ENCODE assay signal across 1 cellular context in the genomic region with DNA sequence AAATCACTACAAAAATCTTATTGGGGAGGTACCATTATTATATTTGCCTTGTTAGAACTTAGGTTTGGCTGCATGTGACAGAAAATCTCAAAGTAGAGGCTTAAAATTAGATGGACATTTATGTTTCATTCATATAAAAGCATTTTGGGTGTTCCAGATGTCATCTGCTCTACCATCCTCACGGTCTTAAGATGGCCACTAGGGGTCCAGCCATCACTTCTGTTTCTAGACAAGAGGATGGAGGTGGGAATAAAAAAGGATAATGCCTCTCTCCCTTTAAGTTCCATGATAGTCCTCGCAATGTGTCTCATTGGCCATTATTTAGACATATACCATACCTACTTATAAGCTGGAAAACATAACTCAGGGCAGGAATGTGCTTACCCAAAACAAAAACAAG.
TF ChIP-seq lines count a peak whose summit lies in the region.

No MANE protein-coding gene starts in this region.

TF ChIP-seq in H1, 55 proteins besides CTCF, POLR2A, EP300 and RAD21 (continued from another document):
- TF ChIP-seq, protein P1, sequence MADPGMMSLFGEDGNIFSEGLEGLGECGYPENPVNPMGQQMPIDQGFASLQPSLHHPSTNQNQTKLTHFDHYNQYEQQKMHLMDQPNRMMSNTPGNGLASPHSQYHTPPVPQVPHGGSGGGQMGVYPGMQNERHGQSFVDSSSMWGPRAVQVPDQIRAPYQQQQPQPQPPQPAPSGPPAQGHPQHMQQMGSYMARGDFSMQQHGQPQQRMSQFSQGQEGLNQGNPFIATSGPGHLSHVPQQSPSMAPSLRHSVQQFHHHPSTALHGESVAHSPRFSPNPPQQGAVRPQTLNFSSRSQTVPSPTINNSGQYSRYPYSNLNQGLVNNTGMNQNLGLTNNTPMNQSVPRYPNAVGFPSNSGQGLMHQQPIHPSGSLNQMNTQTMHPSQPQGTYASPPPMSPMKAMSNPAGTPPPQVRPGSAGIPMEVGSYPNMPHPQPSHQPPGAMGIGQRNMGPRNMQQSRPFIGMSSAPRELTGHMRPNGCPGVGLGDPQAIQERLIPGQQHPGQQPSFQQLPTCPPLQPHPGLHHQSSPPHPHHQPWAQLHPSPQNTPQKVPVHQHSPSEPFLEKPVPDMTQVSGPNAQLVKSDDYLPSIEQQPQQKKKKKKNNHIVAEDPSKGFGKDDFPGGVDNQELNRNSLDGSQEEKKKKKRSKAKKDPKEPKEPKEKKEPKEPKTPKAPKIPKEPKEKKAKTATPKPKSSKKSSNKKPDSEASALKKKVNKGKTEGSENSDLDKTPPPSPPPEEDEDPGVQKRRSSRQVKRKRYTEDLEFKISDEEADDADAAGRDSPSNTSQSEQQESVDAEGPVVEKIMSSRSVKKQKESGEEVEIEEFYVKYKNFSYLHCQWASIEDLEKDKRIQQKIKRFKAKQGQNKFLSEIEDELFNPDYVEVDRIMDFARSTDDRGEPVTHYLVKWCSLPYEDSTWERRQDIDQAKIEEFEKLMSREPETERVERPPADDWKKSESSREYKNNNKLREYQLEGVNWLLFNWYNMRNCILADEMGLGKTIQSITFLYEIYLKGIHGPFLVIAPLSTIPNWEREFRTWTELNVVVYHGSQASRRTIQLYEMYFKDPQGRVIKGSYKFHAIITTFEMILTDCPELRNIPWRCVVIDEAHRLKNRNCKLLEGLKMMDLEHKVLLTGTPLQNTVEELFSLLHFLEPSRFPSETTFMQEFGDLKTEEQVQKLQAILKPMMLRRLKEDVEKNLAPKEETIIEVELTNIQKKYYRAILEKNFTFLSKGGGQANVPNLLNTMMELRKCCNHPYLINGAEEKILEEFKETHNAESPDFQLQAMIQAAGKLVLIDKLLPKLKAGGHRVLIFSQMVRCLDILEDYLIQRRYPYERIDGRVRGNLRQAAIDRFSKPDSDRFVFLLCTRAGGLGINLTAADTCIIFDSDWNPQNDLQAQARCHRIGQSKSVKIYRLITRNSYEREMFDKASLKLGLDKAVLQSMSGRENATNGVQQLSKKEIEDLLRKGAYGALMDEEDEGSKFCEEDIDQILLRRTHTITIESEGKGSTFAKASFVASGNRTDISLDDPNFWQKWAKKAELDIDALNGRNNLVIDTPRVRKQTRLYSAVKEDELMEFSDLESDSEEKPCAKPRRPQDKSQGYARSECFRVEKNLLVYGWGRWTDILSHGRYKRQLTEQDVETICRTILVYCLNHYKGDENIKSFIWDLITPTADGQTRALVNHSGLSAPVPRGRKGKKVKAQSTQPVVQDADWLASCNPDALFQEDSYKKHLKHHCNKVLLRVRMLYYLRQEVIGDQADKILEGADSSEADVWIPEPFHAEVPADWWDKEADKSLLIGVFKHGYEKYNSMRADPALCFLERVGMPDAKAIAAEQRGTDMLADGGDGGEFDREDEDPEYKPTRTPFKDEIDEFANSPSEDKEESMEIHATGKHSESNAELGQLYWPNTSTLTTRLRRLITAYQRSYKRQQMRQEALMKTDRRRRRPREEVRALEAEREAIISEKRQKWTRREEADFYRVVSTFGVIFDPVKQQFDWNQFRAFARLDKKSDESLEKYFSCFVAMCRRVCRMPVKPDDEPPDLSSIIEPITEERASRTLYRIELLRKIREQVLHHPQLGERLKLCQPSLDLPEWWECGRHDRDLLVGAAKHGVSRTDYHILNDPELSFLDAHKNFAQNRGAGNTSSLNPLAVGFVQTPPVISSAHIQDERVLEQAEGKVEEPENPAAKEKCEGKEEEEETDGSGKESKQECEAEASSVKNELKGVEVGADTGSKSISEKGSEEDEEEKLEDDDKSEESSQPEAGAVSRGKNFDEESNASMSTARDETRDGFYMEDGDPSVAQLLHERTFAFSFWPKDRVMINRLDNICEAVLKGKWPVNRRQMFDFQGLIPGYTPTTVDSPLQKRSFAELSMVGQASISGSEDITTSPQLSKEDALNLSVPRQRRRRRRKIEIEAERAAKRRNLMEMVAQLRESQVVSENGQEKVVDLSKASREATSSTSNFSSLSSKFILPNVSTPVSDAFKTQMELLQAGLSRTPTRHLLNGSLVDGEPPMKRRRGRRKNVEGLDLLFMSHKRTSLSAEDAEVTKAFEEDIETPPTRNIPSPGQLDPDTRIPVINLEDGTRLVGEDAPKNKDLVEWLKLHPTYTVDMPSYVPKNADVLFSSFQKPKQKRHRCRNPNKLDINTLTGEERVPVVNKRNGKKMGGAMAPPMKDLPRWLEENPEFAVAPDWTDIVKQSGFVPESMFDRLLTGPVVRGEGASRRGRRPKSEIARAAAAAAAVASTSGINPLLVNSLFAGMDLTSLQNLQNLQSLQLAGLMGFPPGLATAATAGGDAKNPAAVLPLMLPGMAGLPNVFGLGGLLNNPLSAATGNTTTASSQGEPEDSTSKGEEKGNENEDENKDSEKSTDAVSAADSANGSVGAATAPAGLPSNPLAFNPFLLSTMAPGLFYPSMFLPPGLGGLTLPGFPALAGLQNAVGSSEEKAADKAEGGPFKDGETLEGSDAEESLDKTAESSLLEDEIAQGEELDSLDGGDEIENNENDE (IDR thresholded peaks at IDR 0.05; ENCODE audit: insufficient replicate concordance, low read length) = no peak
- no peak for TF ChIP-seq TBP (IDR thresholded peaks at IDR 0.05; ENCODE audit: low read depth, low read length)
- TF ChIP-seq, protein P2, sequence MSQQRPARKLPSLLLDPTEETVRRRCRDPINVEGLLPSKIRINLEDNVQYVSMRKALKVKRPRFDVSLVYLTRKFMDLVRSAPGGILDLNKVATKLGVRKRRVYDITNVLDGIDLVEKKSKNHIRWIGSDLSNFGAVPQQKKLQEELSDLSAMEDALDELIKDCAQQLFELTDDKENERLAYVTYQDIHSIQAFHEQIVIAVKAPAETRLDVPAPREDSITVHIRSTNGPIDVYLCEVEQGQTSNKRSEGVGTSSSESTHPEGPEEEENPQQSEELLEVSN (IDR thresholded peaks at IDR 0.05) = no peak
- TF ChIP-seq RXRA (IDR thresholded peaks at IDR 0.05; ENCODE audit: insufficient read depth, low read depth, low read length) = no peak
- no peak for TF ChIP-seq RNF2 (IDR thresholded peaks at IDR 0.05; ENCODE audit: borderline replicate concordance, low read depth, low read length, missing control alignments, poor library complexity, severe bottlenecking)
- TF ChIP-seq PHF8 (conservative IDR thresholded peaks at IDR 0.05; ENCODE audit: low read depth, low read length) = no peak
- no peak for TF ChIP-seq BRCA1 (IDR thresholded peaks at IDR 0.05; ENCODE audit: low read depth, low read length)
- TF ChIP-seq KDM4A (IDR thresholded peaks at IDR 0.05; ENCODE audit: low read depth, low read length, severe bottlenecking) = no peak
- TF ChIP-seq GABPA (IDR thresholded peaks at IDR 0.05; ENCODE audit: borderline replicate concordance, insufficient read depth, low read length) = no peak
- no peak for TF ChIP-seq JUND (IDR thresholded peaks at IDR 0.05; ENCODE audit: low read length)
- no peak for TF ChIP-seq ATF2 (IDR thresholded peaks at IDR 0.05; ENCODE audit: low read length)
- TF ChIP-seq RBBP5 (IDR thresholded peaks at IDR 0.05; ENCODE audit: borderline replicate concordance, low read depth, low read length) = no peak
- TF ChIP-seq CBX5 (IDR thresholded peaks at IDR 0.05; ENCODE audit: low read depth, low read length) = no peak
- no peak for TF ChIP-seq GTF2F1 (IDR thresholded peaks at IDR 0.05; ENCODE audit: borderline replicate concordance, low read depth, low read length)
TF ChIP-seq in H1: peak in this region for 0.
